In the genomic region with DNA sequence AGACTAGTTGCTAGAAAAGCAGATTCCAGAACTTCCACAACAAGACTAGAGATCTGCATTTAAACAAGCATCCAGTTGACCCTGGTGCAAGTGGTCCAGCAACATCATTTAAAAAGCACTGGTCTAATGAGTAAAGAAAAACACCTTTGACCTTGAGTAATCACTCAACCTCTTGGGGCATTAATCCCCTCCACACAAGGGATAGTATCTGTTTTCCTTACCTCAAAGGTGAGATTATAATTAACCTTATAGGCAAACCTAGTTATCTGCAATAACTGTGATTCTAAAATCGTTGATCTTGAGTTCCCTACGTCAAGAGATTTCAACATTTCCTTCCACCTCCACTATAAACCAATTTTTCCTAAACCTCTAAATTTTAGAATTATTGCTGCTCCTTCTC, we compare ENCODE assay signal across 8 cellular contexts. TPM values are rescaled to one million over a fixed set of nuclear protein-coding genes. Genes with fewer than 3 reads are reported as not detected.
DNase-seq lines count a peak whose midpoint lies in the region; ATAC-seq and TF ChIP-seq lines count a peak whose summit lies in the region.

No MANE protein-coding gene starts in this region.

- H3K9me3 Mint-ChIP-seq in GM23338 (no peaks in the 10 kb centered on the region; the same call in 2 of the 3 replicates), WTC11 (no peaks in the 10 kb centered on the region)

- peak overlapping the region; percentile 99 for H3K4me2 ChIP-seq in GM23338

- ATAC-seq in GM23338 (no peak), WTC11 (no peak), right cardiac atrium (no peak), GM18873 (IDR thresholded peaks at IDR 0.05; ENCODE audit: low FRiP score, unreplicated experiment) (no peak), HG03196 (IDR thresholded peaks at IDR 0.05; ENCODE audit: unreplicated experiment) (no peak)

- peaks cover 12% of the 10 kb centered on the region for H3K4me1 Mint-ChIP-seq in GM23338
- H3K4me1 Mint-ChIP-seq in WTC11, result peaks cover 20% of the 10 kb centered on the region

- TF ChIP-seq CTCF in GM23338 (conservative IDR thresholded peaks at IDR 0.05; ENCODE audit: low read depth in 2 of 2) (no peak), WTC11 (IDR thresholded peaks at IDR 0.05) (no peak), GM13977 (IDR thresholded peaks at IDR 0.05; ENCODE audit: extremely low read depth, insufficient read depth, missing control alignments) (no peak), GM13976 (IDR thresholded peaks at IDR 0.05; ENCODE audit: borderline replicate concordance, control extremely low read depth, extremely low read depth, insufficient read depth, missing control alignments) (no peak)

- H2AFZ ChIP-seq in GM23338, result no peak overlapping the region

- H3K27me3 Mint-ChIP-seq in GM23338 (ENCODE audit: insufficient read depth, low read depth, poor library complexity) (peaks cover 9% of the 10 kb centered on the region), WTC11 (ENCODE audit: low read depth) (no peaks in the 10 kb centered on the region; the same call in 1 of the 2 replicates)

- intact Hi-C loops in right cardiac atrium (cut with DNase I), result no loop called here

- H3K4me3 ChIP-seq in GM23338 (peak overlapping the region; percentile 95), right cardiac atrium (ENCODE audit: low read length) (peak overlapping the region; percentile 95), skin epidermis (peak overlapping the region; percentile 68 to 99 (median 91))

- no peaks in the 10 kb centered on the region for H3K27me3 ChIP-seq in GM23338 (ENCODE audit: insufficient read depth)
- no peaks in the 10 kb centered on the region for H3K27me3 ChIP-seq in right cardiac atrium (ENCODE audit: control insufficient read depth, insufficient read depth)

- H3K36me3 Mint-ChIP-seq in GM23338 (ENCODE audit: low read depth) (peaks cover 27% of the 10 kb centered on the region), WTC11 (peaks cover 22% of the 10 kb centered on the region)

- H3K27ac ChIP-seq in GM23338 (ENCODE audit: low read depth), result no peak overlapping the region; the same call in 1 of the 2 replicates
- H3K27ac ChIP-seq in right cardiac atrium (ENCODE audit: low read length), result no peak overlapping the region
- peak overlapping the region in 20 of 21 experiments; percentile 82 to 99 (median 94) for H3K27ac ChIP-seq in skin epidermis

- H3K4me1 ChIP-seq in GM23338 (ENCODE audit: insufficient read depth) (peaks cover 8% of the 10 kb centered on the region; the same call in 1 of the 2 replicates), right cardiac atrium (ENCODE audit: control insufficient read depth, insufficient read depth, low read length) (peaks cover 3% of the 10 kb centered on the region)

- no peaks in the 10 kb centered on the region for H3K9me3 ChIP-seq in right cardiac atrium (ENCODE audit: control insufficient read depth, low read length)

- H3K36me3 ChIP-seq in GM23338 (ENCODE audit: insufficient read depth), result peaks cover 16% of the 10 kb centered on the region; the same call in 1 of the 2 replicates

- CTCF ChIA-PET in WTC11 (lab: Charles Lee), result interaction anchor here (0.8 kb wide), 1 partner anchor 13 kb away, joined by 4 read pairs; the partner anchor contains the start of gene CCDC77

- DNase-seq in GM23338 (ENCODE audit: low spot score), result no peak
- no peak for DNase-seq in WTC11 (ENCODE audit: low spot score)
- DNase-seq in right cardiac atrium, result no peak
- DNase-seq in GM13977 (ENCODE audit: low spot score), result no peak
- no peak for DNase-seq in GM13976 (ENCODE audit: low spot score)

- under 1% methylated on average over 2 of the region's 2 CpGs for WGBS in right cardiac atrium

- H4K20me1 ChIP-seq in GM23338 (replicated peaks; ENCODE audit: insufficient read depth), result no peaks in the 10 kb centered on the region; the same call in 1 of the 2 replicates

- H3K9me2 ChIP-seq in GM23338 (ENCODE audit: insufficient read depth), result no peaks in the 10 kb centered on the region

- peaks cover 54% of the 10 kb centered on the region for H3K79me2 ChIP-seq in GM23338 (replicated peaks; ENCODE audit: insufficient read depth)

- in situ Hi-C loops in GM13977 (cut with MboI; ENCODE audit: low pct_unique_long_range_greater_than_20kb, low sequenced_read_pairs, unreplicated experiment) (no loop called here), GM13976 (cut with MboI; ENCODE audit: low sequenced_read_pairs, unreplicated experiment) (no loop called here)

- POLR2A ChIA-PET in WTC11 (lab: Charles Lee), result no interaction called here

- H3K4me3 Mint-ChIP-seq in GM23338 (peak overlapping the region; percentile 94), WTC11 (peak overlapping the region; percentile 99)

- peak overlapping the region; percentile 93 for H3K27ac Mint-ChIP-seq in GM23338
- H3K27ac Mint-ChIP-seq in WTC11, result peak overlapping the region; percentile 96

- no peaks in the 10 kb centered on the region for H3F3A ChIP-seq in GM23338 (replicated peaks; ENCODE audit: low read depth)

TF ChIP-seq in GM23338, 12 proteins besides CTCF, POLR2A, EP300 and RAD21 (continues in another document):
- no peak for TF ChIP-seq ZNF331 (CRISPR knock-in tag; IDR thresholded peaks at IDR 0.05; ENCODE audit: low read depth)
- no peak for TF ChIP-seq EZH2 (IDR thresholded peaks at IDR 0.05; ENCODE audit: low read depth, unreplicated experiment)
- TF ChIP-seq, protein P1, sequence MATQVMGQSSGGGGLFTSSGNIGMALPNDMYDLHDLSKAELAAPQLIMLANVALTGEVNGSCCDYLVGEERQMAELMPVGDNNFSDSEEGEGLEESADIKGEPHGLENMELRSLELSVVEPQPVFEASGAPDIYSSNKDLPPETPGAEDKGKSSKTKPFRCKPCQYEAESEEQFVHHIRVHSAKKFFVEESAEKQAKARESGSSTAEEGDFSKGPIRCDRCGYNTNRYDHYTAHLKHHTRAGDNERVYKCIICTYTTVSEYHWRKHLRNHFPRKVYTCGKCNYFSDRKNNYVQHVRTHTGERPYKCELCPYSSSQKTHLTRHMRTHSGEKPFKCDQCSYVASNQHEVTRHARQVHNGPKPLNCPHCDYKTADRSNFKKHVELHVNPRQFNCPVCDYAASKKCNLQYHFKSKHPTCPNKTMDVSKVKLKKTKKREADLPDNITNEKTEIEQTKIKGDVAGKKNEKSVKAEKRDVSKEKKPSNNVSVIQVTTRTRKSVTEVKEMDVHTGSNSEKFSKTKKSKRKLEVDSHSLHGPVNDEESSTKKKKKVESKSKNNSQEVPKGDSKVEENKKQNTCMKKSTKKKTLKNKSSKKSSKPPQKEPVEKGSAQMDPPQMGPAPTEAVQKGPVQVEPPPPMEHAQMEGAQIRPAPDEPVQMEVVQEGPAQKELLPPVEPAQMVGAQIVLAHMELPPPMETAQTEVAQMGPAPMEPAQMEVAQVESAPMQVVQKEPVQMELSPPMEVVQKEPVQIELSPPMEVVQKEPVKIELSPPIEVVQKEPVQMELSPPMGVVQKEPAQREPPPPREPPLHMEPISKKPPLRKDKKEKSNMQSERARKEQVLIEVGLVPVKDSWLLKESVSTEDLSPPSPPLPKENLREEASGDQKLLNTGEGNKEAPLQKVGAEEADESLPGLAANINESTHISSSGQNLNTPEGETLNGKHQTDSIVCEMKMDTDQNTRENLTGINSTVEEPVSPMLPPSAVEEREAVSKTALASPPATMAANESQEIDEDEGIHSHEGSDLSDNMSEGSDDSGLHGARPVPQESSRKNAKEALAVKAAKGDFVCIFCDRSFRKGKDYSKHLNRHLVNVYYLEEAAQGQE (IDR thresholded peaks at IDR 0.05; ENCODE audit: unreplicated experiment), result no peak
- no peak for TF ChIP-seq STAT1 (IDR thresholded peaks at IDR 0.05; ENCODE audit: unreplicated experiment)

TF ChIP-seq in WTC11, 78 proteins besides CTCF, POLR2A, EP300 and RAD21:
- no peak for TF ChIP-seq GRHL2 (CRISPR knock-in tag; IDR thresholded peaks at IDR 0.05; ENCODE audit: insufficient replicate concordance, severe bottlenecking)
- no peak for TF ChIP-seq HMGA2 (CRISPR knock-in tag; IDR thresholded peaks at IDR 0.05)
- no peak for TF ChIP-seq ZNF219 (CRISPR knock-in tag; IDR thresholded peaks at IDR 0.05; ENCODE audit: borderline replicate concordance)
TF ChIP-seq in WTC11: peak in this region for 0.

RNA-seq across cellular contexts. Expression of gene KDM5A, which starts 1.1 kb away (rescaled TPM):
- 41.6 and 48.3 TPM in 2 replicates for total RNA-seq in GM23338 (2014; rRNA removed; shearing (Covaris generic))
- 36.8 and 47.1 TPM in 2 replicates for polyA plus RNA-seq in GM23338 (2016; fragmentation: Nextera tagmentation; extraction: Ambion mirVana)
- total RNA-seq in WTC11 (2021), result 49.2 to 57.6 TPM (median 52.0 TPM) in 3 replicates
- total RNA-seq in right cardiac atrium, result 10 to 100 TPM; 33.6 to 36.8 (median 34.6) TPM
- polyA plus RNA-seq in right cardiac atrium, result 6.4 TPM

RNA-seq across cellular contexts. Expression of gene CCDC77, which starts 13.4 kb away (rescaled TPM):
- 26.7 and 26.8 TPM in 2 replicates for total RNA-seq in GM23338 (2014; rRNA removed; shearing (Covaris generic))
- polyA plus RNA-seq in GM23338 (2016; fragmentation: Nextera tagmentation; extraction: Ambion mirVana) (24.7 and 25.0 TPM in 2 replicates), right cardiac atrium (3.1 TPM)
- total RNA-seq in WTC11 (2021) (24.2 to 29.7 TPM (median 28.9 TPM) in 3 replicates), right cardiac atrium (1 to 10 TPM; 2.9 to 4.1 (median 3.4) TPM)

Comparison
In these comparisons a context has a peak if more than half of its experiments do, and no peak if none do; other contexts are left out.
1. H3K27ac ChIP-seq: peak in skin epidermis (20 of 21); none in GM23338 (single experiment) and right cardiac atrium (single experiment).
2. Peak in every context shown above with its lines, with median percentiles within 50 percentile points of each other: H3K4me3 ChIP-seq.